Comparison of ENCODE assay signal across 8 cellular contexts in genomic region chr3:35639251-35640185, GRCh38. TPM values are rescaled to one million over a fixed set of nuclear protein-coding genes. Genes with fewer than 3 reads are reported as not detected.
A peak's percentile ranks its signal among the peaks of the same experiment; 100 is the strongest.
DNase-seq lines count a peak whose midpoint lies in the region; ATAC-seq lines count a peak whose summit lies in the region.

Gene ARPP21, plus strand, starts transcription at chr3:35639525. Its CDS starts 42,227 bp downstream, at chr3:35681752.

- H3K27me3 ChIP-seq in right cardiac atrium (ENCODE audit: control insufficient read depth, insufficient read depth) = no peaks in the 10 kb centered on the region

- peaks cover 5% of the 10 kb centered on the region for H3K4me1 Mint-ChIP-seq in activated naive CD8-positive, alpha-beta T cell treated with anti-CD3 and anti-CD28 coated beads for 36 hours

- ATAC-seq in HG03354 (IDR thresholded peaks at IDR 0.05; ENCODE audit: poor library complexity, severe bottlenecking, unreplicated experiment) (peak; percentile 47), right cardiac atrium (peak; percentile 52 to 67), HG03457 (IDR thresholded peaks at IDR 0.05; ENCODE audit: unreplicated experiment) (no peak), GM19467 (IDR thresholded peaks at IDR 0.05; ENCODE audit: unreplicated experiment) (no peak)

- intact Hi-C loops in right cardiac atrium (cut with DNase I) = no loop called here

- H3K9ac ChIP-seq in ES-I3 (ENCODE audit: low read depth, low read length) = peak within 1 kb of the TSS; percentile 49

- no peak within 1 kb of the TSS for H3K27ac ChIP-seq in right cardiac atrium (ENCODE audit: low read length)

- no peaks in the 10 kb centered on the region for H3K4me1 ChIP-seq in ES-I3 (ENCODE audit: insufficient read depth, low read length)
- no peaks in the 10 kb centered on the region for H3K4me1 ChIP-seq in right cardiac atrium (ENCODE audit: control insufficient read depth, insufficient read depth, low read length)

- peaks cover 48% of the 10 kb centered on the region for H3K27me3 Mint-ChIP-seq in activated naive CD8-positive, alpha-beta T cell treated with anti-CD3 and anti-CD28 coated beads for 36 hours

- H3K36me3 ChIP-seq in ES-I3 (ENCODE audit: insufficient read depth, low read length) = no peaks in the 10 kb centered on the region

- under 1% methylated on average over 83 of the region's 83 CpGs for WGBS in right cardiac atrium

- peak within 1 kb of the TSS; percentile 75 for H3K4me3 Mint-ChIP-seq in activated naive CD8-positive, alpha-beta T cell treated with anti-CD3 and anti-CD28 coated beads for 36 hours

- H3K27ac Mint-ChIP-seq in activated naive CD8-positive, alpha-beta T cell treated with anti-CD3 and anti-CD28 coated beads for 36 hours = no peak within 1 kb of the TSS

- peaks cover 5% of the 10 kb centered on the region for H3K9me3 Mint-ChIP-seq in activated naive CD8-positive, alpha-beta T cell treated with anti-CD3 and anti-CD28 coated beads for 36 hours

- DNase-seq in activated naive CD8-positive, alpha-beta T cell treated with anti-CD3 and anti-CD28 coated beads for 36 hours = peak; percentile 32
- DNase-seq in right cardiac atrium (peak; percentile 14 to 60 (median 49)), putamen (ENCODE audit: low spot score) (peak; percentile 81)
- no peak for DNase-seq in activated CD4-positive, alpha-beta T cell treated with anti-CD3 and anti-CD28 coated beads for 4 hours

- peak within 1 kb of the TSS; percentile 23 for H3K4me3 ChIP-seq in right cardiac atrium (ENCODE audit: low read length)

- H3K9me3 ChIP-seq in ES-I3 (ENCODE audit: control insufficient read depth, insufficient read depth, low read length) (no peaks in the 10 kb centered on the region; the same call in 1 of the 2 replicates), right cardiac atrium (ENCODE audit: control insufficient read depth, low read length) (no peaks in the 10 kb centered on the region)

- peaks cover 3% of the 10 kb centered on the region for H3K36me3 Mint-ChIP-seq in activated naive CD8-positive, alpha-beta T cell treated with anti-CD3 and anti-CD28 coated beads for 36 hours

RNA-seq across cellular contexts. Expression of gene ARPP21, which starts in this region (rescaled TPM):
- total RNA-seq in activated naive CD8-positive, alpha-beta T cell treated with anti-CD3 and anti-CD28 coated beads for 36 hours = not detected
- total RNA-seq in right cardiac atrium = under 1 TPM in 3 of 4 donors, not detected in 1; 0.11 to 0.35 (median 0.34) TPM
- 0.23 TPM for polyA plus RNA-seq in right cardiac atrium

Comparison
In these comparisons a context has a peak if more than half of its experiments do, and no peak if none do; other contexts are left out.
1. Peak in DNase-seq in activated naive CD8-positive, alpha-beta T cell treated with anti-CD3 and anti-CD28 coated beads for 36 hours; RNA of the gene not detected or under 1 TPM.
2. Peak in DNase-seq, ATAC-seq and H3K4me3 ChIP-seq in right cardiac atrium; RNA of the gene not detected or under 1 TPM.